In the genomic region with DNA sequence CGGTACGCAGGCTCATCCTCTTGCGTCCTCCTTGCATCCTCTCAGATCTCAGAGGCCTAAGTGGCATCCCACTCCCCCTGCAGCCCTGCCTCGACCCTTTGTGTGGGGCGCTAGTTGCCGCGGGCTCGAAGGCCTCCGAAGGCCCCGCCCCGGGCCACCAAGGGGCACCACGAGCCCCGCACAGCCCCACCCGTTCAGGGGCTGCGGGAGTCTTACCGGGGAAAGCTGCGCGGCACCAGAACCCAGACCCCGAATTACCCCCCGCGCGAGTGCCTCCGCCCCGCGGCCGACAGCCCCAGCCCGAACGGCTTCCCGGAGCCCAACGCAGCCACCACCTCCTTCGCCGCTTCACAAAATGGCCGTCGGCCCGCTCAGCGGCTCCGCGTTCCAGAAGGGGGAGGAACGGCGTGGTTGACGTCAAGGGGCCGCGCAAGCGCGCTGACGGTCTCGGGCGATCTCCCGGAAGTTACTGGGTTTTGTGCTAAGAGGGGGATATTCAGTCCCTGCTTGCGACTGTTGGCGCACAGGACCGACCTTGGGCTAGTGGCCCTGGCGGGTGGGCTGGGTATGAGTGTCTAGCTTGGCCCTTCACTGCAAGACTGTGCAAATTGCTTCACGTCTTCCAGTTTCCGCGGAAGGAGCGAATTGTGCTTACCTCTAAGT, we compare ENCODE assay signal across 1 cellular context.
TF ChIP-seq lines count a peak whose summit lies in the region.

A gene (minus strand): TSS at position 357 of the 663 bp plus-strand sequence. CDS start 31,977 bp downstream, outside the sequence.
A gene with protein sequence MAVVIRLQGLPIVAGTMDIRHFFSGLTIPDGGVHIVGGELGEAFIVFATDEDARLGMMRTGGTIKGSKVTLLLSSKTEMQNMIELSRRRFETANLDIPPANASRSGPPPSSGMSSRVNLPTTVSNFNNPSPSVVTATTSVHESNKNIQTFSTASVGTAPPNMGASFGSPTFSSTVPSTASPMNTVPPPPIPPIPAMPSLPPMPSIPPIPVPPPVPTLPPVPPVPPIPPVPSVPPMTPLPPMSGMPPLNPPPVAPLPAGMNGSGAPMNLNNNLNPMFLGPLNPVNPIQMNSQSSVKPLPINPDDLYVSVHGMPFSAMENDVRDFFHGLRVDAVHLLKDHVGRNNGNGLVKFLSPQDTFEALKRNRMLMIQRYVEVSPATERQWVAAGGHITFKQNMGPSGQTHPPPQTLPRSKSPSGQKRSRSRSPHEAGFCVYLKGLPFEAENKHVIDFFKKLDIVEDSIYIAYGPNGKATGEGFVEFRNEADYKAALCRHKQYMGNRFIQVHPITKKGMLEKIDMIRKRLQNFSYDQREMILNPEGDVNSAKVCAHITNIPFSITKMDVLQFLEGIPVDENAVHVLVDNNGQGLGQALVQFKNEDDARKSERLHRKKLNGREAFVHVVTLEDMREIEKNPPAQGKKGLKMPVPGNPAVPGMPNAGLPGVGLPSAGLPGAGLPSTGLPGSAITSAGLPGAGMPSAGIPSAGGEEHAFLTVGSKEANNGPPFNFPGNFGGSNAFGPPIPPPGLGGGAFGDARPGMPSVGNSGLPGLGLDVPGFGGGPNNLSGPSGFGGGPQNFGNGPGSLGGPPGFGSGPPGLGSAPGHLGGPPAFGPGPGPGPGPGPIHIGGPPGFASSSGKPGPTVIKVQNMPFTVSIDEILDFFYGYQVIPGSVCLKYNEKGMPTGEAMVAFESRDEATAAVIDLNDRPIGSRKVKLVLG (minus strand): TSS at position 357 of the 663 bp plus-strand sequence. CDS start 9,578 bp downstream, outside the sequence.

TF ChIP-seq in GM12878, 131 proteins besides CTCF, POLR2A, EP300 and RAD21 (continued from another document and continues in another):
- TF ChIP-seq, protein P1, sequence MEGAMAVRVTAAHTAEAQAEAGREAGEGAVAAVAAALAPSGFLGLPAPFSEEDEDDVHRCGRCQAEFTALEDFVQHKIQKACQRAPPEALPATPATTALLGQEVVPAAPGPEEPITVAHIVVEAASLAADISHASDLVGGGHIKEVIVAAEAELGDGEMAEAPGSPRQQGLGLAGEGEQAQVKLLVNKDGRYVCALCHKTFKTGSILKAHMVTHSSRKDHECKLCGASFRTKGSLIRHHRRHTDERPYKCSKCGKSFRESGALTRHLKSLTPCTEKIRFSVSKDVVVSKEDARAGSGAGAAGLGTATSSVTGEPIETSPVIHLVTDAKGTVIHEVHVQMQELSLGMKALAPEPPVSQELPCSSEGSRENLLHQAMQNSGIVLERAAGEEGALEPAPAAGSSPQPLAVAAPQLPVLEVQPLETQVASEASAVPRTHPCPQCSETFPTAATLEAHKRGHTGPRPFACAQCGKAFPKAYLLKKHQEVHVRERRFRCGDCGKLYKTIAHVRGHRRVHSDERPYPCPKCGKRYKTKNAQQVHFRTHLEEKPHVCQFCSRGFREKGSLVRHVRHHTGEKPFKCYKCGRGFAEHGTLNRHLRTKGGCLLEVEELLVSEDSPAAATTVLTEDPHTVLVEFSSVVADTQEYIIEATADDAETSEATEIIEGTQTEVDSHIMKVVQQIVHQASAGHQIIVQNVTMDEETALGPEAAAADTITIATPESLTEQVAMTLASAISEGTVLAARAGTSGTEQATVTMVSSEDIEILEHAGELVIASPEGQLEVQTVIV (IDR thresholded peaks at IDR 0.05; ENCODE audit: borderline replicate concordance, partially characterized antibody): peak; percentile 66
- TF ChIP-seq POLR2AphosphoS5 (IDR thresholded peaks at IDR 0.05; ENCODE audit: low read length) (peak; percentile 96), LARP7 (IDR thresholded peaks at IDR 0.05) (0 out of 2 replicates have a peak, but pooled peaks have one; percentile 80), TCF7 (IDR thresholded peaks at IDR 0.05; ENCODE audit: borderline replicate concordance) (no peak), ZNF207 (IDR thresholded peaks at IDR 0.05; ENCODE audit: borderline replicate concordance) (0 out of 2 replicates have a peak, but pooled peaks have one; percentile 37), FOXM1 (IDR thresholded peaks at IDR 0.05; ENCODE audit: low read depth, low read length) (no peak), PAX8 (IDR thresholded peaks at IDR 0.05) (no peak), MYB (IDR thresholded peaks at IDR 0.05; ENCODE audit: borderline replicate concordance, low read depth, low read length) (no peak), MEF2B (IDR thresholded peaks at IDR 0.05; ENCODE audit: partially characterized antibody, poor library complexity, severe bottlenecking) (no peak), IKZF2 (IDR thresholded peaks at IDR 0.05) (no peak), DPF2 (IDR thresholded peaks at IDR 0.05) (peak; percentile 68; the same call in 1 of the 2 replicates), PML (IDR thresholded peaks at IDR 0.05; ENCODE audit: low read length) (peak; percentile 96), ETV6 (conservative IDR thresholded peaks at IDR 0.05 in 1 of 2, IDR thresholded peaks at IDR 0.05 in 1 of 2; ENCODE audit: borderline replicate concordance in 1 of 2, low read depth in 1 of 2) (no peak), POU2F2 (IDR thresholded peaks at IDR 0.05; ENCODE audit: borderline replicate concordance, low read depth, low read length) (peak; percentile 87), CHD4 (IDR thresholded peaks at IDR 0.05) (no peak), CREB1 (IDR thresholded peaks at IDR 0.05; ENCODE audit: low read depth) (peak; percentile 89), ZNF622 (IDR thresholded peaks at IDR 0.05) (no peak), TCF3 (IDR thresholded peaks at IDR 0.05; ENCODE audit: borderline replicate concordance, insufficient read depth, low read depth, low read length) (no peak; the same call in 1 of the 2 replicates), SREBF2 (IDR thresholded peaks at IDR 0.05; ENCODE audit: low read length) (no peak), KDM1A (IDR thresholded peaks at IDR 0.05; ENCODE audit: borderline replicate concordance) (no peak), YBX1 (IDR thresholded peaks at IDR 0.05) (no peak), EZH2 (IDR thresholded peaks at IDR 0.05; ENCODE audit: borderline replicate concordance, control insufficient read depth, low read depth, low read length) (no peak), EED (IDR thresholded peaks at IDR 0.05; ENCODE audit: low read depth) (no peak), SMARCA5 (IDR thresholded peaks at IDR 0.05) (peak; percentile 42; the same call in 1 of the 2 replicates)
- TF ChIP-seq, protein P2, sequence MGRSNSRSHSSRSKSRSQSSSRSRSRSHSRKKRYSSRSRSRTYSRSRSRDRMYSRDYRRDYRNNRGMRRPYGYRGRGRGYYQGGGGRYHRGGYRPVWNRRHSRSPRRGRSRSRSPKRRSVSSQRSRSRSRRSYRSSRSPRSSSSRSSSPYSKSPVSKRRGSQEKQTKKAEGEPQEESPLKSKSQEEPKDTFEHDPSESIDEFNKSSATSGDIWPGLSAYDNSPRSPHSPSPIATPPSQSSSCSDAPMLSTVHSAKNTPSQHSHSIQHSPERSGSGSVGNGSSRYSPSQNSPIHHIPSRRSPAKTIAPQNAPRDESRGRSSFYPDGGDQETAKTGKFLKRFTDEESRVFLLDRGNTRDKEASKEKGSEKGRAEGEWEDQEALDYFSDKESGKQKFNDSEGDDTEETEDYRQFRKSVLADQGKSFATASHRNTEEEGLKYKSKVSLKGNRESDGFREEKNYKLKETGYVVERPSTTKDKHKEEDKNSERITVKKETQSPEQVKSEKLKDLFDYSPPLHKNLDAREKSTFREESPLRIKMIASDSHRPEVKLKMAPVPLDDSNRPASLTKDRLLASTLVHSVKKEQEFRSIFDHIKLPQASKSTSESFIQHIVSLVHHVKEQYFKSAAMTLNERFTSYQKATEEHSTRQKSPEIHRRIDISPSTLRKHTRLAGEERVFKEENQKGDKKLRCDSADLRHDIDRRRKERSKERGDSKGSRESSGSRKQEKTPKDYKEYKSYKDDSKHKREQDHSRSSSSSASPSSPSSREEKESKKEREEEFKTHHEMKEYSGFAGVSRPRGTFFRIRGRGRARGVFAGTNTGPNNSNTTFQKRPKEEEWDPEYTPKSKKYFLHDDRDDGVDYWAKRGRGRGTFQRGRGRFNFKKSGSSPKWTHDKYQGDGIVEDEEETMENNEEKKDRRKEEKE (IDR thresholded peaks at IDR 0.05): peak; percentile 80
- TF ChIP-seq, protein P3, sequence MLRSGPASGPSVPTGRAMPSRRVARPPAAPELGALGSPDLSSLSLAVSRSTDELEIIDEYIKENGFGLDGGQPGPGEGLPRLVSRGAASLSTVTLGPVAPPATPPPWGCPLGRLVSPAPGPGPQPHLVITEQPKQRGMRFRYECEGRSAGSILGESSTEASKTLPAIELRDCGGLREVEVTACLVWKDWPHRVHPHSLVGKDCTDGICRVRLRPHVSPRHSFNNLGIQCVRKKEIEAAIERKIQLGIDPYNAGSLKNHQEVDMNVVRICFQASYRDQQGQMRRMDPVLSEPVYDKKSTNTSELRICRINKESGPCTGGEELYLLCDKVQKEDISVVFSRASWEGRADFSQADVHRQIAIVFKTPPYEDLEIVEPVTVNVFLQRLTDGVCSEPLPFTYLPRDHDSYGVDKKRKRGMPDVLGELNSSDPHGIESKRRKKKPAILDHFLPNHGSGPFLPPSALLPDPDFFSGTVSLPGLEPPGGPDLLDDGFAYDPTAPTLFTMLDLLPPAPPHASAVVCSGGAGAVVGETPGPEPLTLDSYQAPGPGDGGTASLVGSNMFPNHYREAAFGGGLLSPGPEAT (IDR thresholded peaks at IDR 0.05; ENCODE audit: low read depth): peak; percentile 75; the same call in 1 of the 2 replicates
- TF ChIP-seq, protein P4, sequence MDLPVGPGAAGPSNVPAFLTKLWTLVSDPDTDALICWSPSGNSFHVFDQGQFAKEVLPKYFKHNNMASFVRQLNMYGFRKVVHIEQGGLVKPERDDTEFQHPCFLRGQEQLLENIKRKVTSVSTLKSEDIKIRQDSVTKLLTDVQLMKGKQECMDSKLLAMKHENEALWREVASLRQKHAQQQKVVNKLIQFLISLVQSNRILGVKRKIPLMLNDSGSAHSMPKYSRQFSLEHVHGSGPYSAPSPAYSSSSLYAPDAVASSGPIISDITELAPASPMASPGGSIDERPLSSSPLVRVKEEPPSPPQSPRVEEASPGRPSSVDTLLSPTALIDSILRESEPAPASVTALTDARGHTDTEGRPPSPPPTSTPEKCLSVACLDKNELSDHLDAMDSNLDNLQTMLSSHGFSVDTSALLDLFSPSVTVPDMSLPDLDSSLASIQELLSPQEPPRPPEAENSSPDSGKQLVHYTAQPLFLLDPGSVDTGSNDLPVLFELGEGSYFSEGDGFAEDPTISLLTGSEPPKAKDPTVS (IDR thresholded peaks at IDR 0.05; ENCODE audit: low read depth, low read length): no peak
- TF ChIP-seq, protein P5, sequence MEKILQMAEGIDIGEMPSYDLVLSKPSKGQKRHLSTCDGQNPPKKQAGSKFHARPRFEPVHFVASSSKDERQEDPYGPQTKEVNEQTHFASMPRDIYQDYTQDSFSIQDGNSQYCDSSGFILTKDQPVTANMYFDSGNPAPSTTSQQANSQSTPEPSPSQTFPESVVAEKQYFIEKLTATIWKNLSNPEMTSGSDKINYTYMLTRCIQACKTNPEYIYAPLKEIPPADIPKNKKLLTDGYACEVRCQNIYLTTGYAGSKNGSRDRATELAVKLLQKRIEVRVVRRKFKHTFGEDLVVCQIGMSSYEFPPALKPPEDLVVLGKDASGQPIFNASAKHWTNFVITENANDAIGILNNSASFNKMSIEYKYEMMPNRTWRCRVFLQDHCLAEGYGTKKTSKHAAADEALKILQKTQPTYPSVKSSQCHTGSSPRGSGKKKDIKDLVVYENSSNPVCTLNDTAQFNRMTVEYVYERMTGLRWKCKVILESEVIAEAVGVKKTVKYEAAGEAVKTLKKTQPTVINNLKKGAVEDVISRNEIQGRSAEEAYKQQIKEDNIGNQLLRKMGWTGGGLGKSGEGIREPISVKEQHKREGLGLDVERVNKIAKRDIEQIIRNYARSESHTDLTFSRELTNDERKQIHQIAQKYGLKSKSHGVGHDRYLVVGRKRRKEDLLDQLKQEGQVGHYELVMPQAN (conservative IDR thresholded peaks at IDR 0.05): peak; percentile 77
- TF ChIP-seq, protein P6, sequence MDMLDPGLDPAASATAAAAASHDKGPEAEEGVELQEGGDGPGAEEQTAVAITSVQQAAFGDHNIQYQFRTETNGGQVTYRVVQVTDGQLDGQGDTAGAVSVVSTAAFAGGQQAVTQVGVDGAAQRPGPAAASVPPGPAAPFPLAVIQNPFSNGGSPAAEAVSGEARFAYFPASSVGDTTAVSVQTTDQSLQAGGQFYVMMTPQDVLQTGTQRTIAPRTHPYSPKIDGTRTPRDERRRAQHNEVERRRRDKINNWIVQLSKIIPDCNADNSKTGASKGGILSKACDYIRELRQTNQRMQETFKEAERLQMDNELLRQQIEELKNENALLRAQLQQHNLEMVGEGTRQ (IDR thresholded peaks at IDR 0.05; ENCODE audit: borderline replicate concordance, low read depth, low read length): no peak
- TF ChIP-seq, protein P7, sequence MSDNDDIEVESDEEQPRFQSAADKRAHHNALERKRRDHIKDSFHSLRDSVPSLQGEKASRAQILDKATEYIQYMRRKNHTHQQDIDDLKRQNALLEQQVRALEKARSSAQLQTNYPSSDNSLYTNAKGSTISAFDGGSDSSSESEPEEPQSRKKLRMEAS (IDR thresholded peaks at IDR 0.05; ENCODE audit: low read depth, low read length): peak; percentile 84
- TF ChIP-seq, protein P8, sequence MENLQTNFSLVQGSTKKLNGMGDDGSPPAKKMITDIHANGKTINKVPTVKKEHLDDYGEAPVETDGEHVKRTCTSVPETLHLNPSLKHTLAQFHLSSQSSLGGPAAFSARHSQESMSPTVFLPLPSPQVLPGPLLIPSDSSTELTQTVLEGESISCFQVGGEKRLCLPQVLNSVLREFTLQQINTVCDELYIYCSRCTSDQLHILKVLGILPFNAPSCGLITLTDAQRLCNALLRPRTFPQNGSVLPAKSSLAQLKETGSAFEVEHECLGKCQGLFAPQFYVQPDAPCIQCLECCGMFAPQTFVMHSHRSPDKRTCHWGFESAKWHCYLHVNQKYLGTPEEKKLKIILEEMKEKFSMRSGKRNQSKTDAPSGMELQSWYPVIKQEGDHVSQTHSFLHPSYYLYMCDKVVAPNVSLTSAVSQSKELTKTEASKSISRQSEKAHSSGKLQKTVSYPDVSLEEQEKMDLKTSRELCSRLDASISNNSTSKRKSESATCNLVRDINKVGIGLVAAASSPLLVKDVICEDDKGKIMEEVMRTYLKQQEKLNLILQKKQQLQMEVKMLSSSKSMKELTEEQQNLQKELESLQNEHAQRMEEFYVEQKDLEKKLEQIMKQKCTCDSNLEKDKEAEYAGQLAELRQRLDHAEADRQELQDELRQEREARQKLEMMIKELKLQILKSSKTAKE (IDR thresholded peaks at IDR 0.05; ENCODE audit: low read depth, poor library complexity, severe bottlenecking): no peak
- TF ChIP-seq, protein P9, sequence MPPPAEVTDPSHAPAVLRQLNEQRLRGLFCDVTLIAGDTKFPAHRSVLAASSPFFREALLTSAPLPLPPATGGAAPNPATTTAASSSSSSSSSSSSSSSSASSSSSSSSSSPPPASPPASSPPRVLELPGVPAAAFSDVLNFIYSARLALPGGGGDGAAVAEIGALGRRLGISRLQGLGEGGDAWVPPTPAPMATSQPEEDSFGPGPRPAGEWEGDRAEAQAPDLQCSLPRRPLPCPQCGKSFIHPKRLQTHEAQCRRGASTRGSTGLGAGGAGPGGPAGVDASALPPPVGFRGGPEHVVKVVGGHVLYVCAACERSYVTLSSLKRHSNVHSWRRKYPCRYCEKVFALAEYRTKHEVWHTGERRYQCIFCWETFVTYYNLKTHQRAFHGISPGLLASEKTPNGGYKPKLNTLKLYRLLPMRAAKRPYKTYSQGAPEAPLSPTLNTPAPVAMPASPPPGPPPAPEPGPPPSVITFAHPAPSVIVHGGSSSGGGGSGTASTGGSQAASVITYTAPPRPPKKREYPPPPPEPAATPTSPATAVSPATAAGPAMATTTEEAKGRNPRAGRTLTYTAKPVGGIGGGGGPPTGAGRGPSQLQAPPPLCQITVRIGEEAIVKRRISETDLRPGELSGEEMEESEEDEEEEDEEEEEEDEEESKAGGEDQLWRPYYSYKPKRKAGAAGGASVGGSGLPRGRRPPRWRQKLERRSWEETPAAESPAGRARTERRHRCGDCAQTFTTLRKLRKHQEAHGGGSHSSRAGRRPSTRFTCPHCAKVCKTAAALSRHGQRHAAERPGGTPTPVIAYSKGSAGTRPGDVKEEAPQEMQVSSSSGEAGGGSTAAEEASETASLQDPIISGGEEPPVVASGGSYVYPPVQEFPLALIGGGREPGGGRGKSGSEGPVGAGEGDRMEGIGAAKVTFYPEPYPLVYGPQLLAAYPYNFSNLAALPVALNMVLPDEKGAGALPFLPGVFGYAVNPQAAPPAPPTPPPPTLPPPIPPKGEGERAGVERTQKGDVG (CRISPR knock-in tag; IDR thresholded peaks at IDR 0.05): no peak
